8 cellular contexts compared by ENCODE assay signal in genomic region chr19:4638828-4639530, GRCh38. TPM values are rescaled to one million over a fixed set of nuclear protein-coding genes. Genes with fewer than 3 reads are reported as not detected.
DNase-seq lines count a peak whose midpoint lies in the region; ATAC-seq, FAIRE-seq and TF ChIP-seq lines count a peak whose summit lies in the region.

TNFAIP8L1 (plus strand) TSS chr19:4639516; CDS start chr19:4651870, 12,354 bp downstream.

- peaks cover 20% of the 10 kb centered on the region for H3K79me2 ChIP-seq in hepatocyte

- H3K4me1 ChIP-seq in hepatocyte (ENCODE audit: insufficient read depth) = peaks cover 18% of the 10 kb centered on the region

- no peaks in the 10 kb centered on the region for H4K20me1 ChIP-seq in hepatocyte (ENCODE audit: insufficient read depth, poor library complexity, severe bottlenecking)

- H3K4me2 ChIP-seq in hepatocyte = peak within 1 kb of the TSS; percentile 87

- WGBS in hepatocyte (ENCODE audit: low lambda C conversion rate, missing lambda C conversion rate) = 12% methylated on average over 17 of the region's 49 CpGs

- no peaks in the 10 kb centered on the region for H3K9me2 ChIP-seq in hepatocyte (replicated peaks; ENCODE audit: insufficient read depth)

- H3K4me3 ChIP-seq in hepatocyte = peak within 1 kb of the TSS; percentile 72

- DNase-seq in GM18507 (ENCODE audit: extremely low spot score, insufficient read length, low read depth) = peak; percentile 100
- peak; percentile 89 for DNase-seq in NCI-H2029 treated with DMSO at 0.1 percent for 48 hours (lab: John Stamatoyannopoulos, UW)
- DNase-seq in T-helper 9 cell = peak; percentile 99
- peak; percentile 98 for DNase-seq in astrocyte of the hippocampus (ENCODE audit: low read depth, low spot score)
- DNase-seq in hepatocyte (ENCODE audit: low spot score) = peak; percentile 99
- DNase-seq in retina = peak; percentile 87
- DNase-seq in NCI-H510A treated with DMSO at 0.1 percent for 48 hours (lab: John Stamatoyannopoulos, UW) = no peak

- H2AFZ ChIP-seq in hepatocyte = peak within 1 kb of the TSS; percentile 78

- H3K27me3 ChIP-seq in hepatocyte = no peaks in the 10 kb centered on the region

- H3K36me3 ChIP-seq in hepatocyte (replicated peaks; ENCODE audit: insufficient read depth, low read depth) = no peaks in the 10 kb centered on the region

- peak within 1 kb of the TSS; percentile 74 for H3K27ac ChIP-seq in hepatocyte

- no peaks in the 10 kb centered on the region for H3K9me3 ChIP-seq in hepatocyte (ENCODE audit: low read depth)

- peak; percentile 77 for ATAC-seq in HG02981 (IDR thresholded peaks at IDR 0.05; ENCODE audit: unreplicated experiment)

- no peak for TF ChIP-seq CTCF in hepatocyte (IDR thresholded peaks at IDR 0.05; ENCODE audit: poor library complexity)

- peak; percentile 94 for FAIRE-seq in GM18507 (lab: Jason Lieb, UNC)

RNA-seq across cellular contexts. Expression of gene TNFAIP8L1, which starts in this region (rescaled TPM):
- total RNA-seq in hepatocyte = 10.0 and 13.6 TPM in 2 replicates
- 8.7 and 14.3 TPM in 2 replicates for polyA plus RNA-seq in hepatocyte
